ENCODE assay signal across 1 cellular context in the genomic region with DNA sequence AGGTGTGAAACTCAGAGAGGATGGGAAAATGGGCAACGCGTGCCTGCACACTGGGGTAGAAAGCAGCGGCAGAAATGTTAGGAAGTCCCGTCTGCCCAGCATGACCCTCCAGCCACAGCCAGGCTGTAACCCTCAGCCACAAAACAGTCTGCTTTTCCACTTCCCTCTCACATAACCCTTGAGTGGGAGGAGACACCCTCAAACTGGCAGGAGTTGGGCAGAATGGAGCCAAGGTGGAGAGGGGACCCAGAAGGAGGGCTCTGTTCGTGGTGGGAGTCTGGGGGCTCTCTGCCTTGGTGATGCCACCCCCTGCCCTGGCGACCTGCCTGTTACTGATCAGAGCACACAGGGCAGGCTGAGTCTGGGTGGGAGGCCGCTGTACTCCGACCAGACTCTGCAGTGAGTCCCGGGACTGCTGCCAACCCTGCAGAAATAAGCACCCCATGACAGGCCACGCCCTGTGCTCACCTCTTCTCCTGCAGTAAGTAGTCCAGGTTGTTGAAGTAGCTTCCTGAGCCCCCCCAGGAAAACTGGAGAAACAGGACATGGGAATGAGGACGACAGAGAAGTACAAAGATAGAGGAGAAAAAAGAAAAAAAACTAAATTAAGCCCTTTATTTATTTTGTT.
TF ChIP-seq lines count a peak whose summit lies in the region.

No MANE protein-coding gene starts in this region.

TF ChIP-seq in K562, 482 proteins besides CTCF, POLR2A, EP300 and RAD21:
- TF ChIP-seq TEAD1 (CRISPR knock-in tag; IDR thresholded peaks at IDR 0.05) (no peak), TAF7 (tag; IDR thresholded peaks at IDR 0.05) (no peak), HMG20B (CRISPR knock-in tag; IDR thresholded peaks at IDR 0.05) (no peak), E2F5 (CRISPR knock-in tag; IDR thresholded peaks at IDR 0.05) (no peak), ZNF41 (CRISPR knock-in tag; conservative IDR thresholded peaks at IDR 0.05) (no peak), THRB (CRISPR knock-in tag; conservative IDR thresholded peaks at IDR 0.05) (no peak), ZNF398 (CRISPR knock-in tag; IDR thresholded peaks at IDR 0.05) (no peak), MAX (CRISPR knock-in tag; IDR thresholded peaks at IDR 0.05) (no peak)
- TF ChIP-seq, protein P1, sequence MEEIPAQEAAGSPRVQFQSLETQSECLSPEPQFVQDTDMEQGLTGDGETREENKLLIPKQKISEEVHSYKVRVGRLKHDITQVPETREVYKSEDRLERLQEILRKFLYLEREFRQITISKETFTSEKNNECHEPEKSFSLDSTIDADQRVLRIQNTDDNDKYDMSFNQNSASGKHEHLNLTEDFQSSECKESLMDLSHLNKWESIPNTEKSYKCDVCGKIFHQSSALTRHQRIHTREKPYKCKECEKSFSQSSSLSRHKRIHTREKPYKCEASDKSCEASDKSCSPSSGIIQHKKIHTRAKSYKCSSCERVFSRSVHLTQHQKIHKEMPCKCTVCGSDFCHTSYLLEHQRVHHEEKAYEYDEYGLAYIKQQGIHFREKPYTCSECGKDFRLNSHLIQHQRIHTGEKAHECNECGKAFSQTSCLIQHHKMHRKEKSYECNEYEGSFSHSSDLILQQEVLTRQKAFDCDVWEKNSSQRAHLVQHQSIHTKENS (CRISPR knock-in tag; IDR thresholded peaks at IDR 0.05): no peak
- TF ChIP-seq, protein P2, sequence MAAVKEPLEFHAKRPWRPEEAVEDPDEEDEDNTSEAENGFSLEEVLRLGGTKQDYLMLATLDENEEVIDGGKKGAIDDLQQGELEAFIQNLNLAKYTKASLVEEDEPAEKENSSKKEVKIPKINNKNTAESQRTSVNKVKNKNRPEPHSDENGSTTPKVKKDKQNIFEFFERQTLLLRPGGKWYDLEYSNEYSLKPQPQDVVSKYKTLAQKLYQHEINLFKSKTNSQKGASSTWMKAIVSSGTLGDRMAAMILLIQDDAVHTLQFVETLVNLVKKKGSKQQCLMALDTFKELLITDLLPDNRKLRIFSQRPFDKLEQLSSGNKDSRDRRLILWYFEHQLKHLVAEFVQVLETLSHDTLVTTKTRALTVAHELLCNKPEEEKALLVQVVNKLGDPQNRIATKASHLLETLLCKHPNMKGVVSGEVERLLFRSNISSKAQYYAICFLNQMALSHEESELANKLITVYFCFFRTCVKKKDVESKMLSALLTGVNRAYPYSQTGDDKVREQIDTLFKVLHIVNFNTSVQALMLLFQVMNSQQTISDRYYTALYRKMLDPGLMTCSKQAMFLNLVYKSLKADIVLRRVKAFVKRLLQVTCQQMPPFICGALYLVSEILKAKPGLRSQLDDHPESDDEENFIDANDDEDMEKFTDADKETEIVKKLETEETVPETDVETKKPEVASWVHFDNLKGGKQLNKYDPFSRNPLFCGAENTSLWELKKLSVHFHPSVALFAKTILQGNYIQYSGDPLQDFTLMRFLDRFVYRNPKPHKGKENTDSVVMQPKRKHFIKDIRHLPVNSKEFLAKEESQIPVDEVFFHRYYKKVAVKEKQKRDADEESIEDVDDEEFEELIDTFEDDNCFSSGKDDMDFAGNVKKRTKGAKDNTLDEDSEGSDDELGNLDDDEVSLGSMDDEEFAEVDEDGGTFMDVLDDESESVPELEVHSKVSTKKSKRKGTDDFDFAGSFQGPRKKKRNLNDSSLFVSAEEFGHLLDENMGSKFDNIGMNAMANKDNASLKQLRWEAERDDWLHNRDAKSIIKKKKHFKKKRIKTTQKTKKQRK (IDR thresholded peaks at IDR 0.05; ENCODE audit: borderline replicate concordance, low read depth, low read length): no peak
- TF ChIP-seq, protein P3, sequence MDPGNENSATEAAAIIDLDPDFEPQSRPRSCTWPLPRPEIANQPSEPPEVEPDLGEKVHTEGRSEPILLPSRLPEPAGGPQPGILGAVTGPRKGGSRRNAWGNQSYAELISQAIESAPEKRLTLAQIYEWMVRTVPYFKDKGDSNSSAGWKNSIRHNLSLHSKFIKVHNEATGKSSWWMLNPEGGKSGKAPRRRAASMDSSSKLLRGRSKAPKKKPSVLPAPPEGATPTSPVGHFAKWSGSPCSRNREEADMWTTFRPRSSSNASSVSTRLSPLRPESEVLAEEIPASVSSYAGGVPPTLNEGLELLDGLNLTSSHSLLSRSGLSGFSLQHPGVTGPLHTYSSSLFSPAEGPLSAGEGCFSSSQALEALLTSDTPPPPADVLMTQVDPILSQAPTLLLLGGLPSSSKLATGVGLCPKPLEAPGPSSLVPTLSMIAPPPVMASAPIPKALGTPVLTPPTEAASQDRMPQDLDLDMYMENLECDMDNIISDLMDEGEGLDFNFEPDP (CRISPR knock-in tag; IDR thresholded peaks at IDR 0.05): no peak
